In the genomic region with DNA sequence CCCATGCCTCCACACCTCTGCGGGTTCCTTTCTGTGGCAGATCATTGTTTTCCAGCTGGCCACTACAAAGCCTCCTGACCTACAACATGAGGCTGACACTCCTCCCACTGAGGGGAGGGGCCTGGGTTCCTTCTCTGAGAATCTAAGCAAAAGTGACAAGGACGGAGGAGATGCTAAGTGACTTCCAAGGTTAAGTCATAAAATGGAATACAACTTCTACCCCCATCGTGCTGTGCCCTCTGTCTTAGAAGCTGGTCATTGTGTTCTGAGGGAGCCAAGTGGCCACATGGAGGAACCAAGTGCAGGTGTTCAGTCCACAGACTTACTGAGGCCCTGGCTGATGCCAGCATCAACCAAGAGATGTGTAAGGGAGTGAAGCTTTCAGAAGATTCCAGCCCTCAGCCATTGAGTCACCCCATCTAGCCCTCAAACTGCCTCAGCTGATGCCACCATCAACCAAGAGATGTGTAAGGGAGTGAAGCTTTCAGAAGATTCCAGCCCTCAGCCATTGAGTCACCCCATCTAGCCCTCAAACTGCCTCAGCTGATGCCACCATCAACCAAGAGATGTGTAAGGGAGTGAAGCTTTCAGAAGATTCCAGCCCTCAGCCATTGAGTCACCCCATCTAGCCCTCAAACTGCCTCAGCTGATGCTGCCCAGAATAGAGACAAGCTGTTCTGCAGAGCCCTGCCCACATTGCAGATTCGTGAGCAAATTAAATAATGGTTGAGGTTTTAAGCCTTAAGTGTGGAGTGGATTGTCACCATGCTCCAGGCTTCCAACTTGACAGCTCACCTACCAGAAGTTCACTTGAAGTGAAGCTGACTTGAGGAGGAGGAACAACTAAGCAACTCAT, we compare ENCODE assay signal across 8 cellular contexts.
DNase-seq lines count a peak whose midpoint lies in the region; ATAC-seq and TF ChIP-seq lines count a peak whose summit lies in the region.
"Not testable (repeated sequence)": the region's sequence is repeated elsewhere in the genome, so short reads cannot be mapped to it uniquely, and the experiment has no call there.

No MANE protein-coding gene starts in this region.

- not testable (repeated sequence) for H3K4me1 ChIP-seq in parathyroid adenoma; aorta (ENCODE audit: control insufficient read depth in 1 of 2, insufficient read depth in 2 of 2, low read length in 2 of 2)

- H3K4me3 ChIP-seq in dorsolateral prefrontal cortex: peak overlapping the region in 1 of 59 donors; percentile 22
- H3K4me3 ChIP-seq in parathyroid adenoma (ENCODE audit: low read depth, low read length); aorta (ENCODE audit: low read length in 2 of 2): not testable (repeated sequence)

- not testable (repeated sequence) for H3K79me2 ChIP-seq in parathyroid adenoma

- H3K4me2 ChIP-seq in parathyroid adenoma (ENCODE audit: low read length): not testable (repeated sequence)

- H3K27ac ChIP-seq in dorsolateral prefrontal cortex: peak overlapping the region in 30 of 59 donors; percentile 6 to 85 (median 52)
- not testable (repeated sequence) for H3K27ac ChIP-seq in parathyroid adenoma
- H3K27ac ChIP-seq in aorta (ENCODE audit: low read depth in 1 of 2, low read length in 2 of 2): peak overlapping the region in 1 of 2 donors; percentile 58

- WGBS in aorta, 2 donors: 52 to 53% methylated on average over 4 of the region's 4 CpGs

- intact Hi-C loops in dorsolateral prefrontal cortex (cut with DNase I) (loop anchor here (5.0 to 10.0 kb wide), 6 partner anchors 142 to 477 kb away; a partner anchor contains a TSS), left colon (cut with DNase I, micrococcal nuclease) (loop anchor here (5.0 to 10.0 kb wide), 4 partner anchors 165 to 485 kb away; a partner anchor contains a TSS), aorta (cut with DNase I) (loop anchor here (2.0 to 10.0 kb wide), 6 partner anchors 142 to 482 kb away; a partner anchor contains a TSS)

- DNase-seq in OCI-M1 (lab: John Stamatoyannopoulos, UW): peak; percentile 2
- peak; percentile 49 to 53 for DNase-seq in activated T-cell treated with anti-CD3 and anti-CD28 coated beads, Interleukin-2, amount 50 U/mL, for 48 hours
- peak in 3 of 10 donors; percentile 43 to 61 (median 45) for DNase-seq in dorsolateral prefrontal cortex
- DNase-seq in left colon, aorta: not testable (repeated sequence)

- H2AFZ ChIP-seq in parathyroid adenoma: peak overlapping the region; percentile 25

- not testable (repeated sequence) for TF ChIP-seq POLR2A in GM18505 (IDR thresholded peaks at IDR 0.05; ENCODE audit: borderline replicate concordance, extremely low read depth, insufficient read depth, insufficient read length)

- not testable (repeated sequence) for TF ChIP-seq CTCF in dorsolateral prefrontal cortex (IDR thresholded peaks at IDR 0.05 in 54 of 56, conservative IDR thresholded peaks at IDR 0.05 in 2 of 56; ENCODE audit: low read depth in 1 of 56, partially characterized antibody in 56 of 56); parathyroid adenoma (IDR thresholded peaks at IDR 0.05)

- not testable (repeated sequence) for H3K27me3 ChIP-seq in dorsolateral prefrontal cortex; parathyroid adenoma (ENCODE audit: control insufficient read depth, insufficient read depth, low read length); aorta (ENCODE audit: control insufficient read depth in 1 of 2, insufficient read depth in 2 of 2, low read length in 1 of 2)

- ATAC-seq in GM18505 (IDR thresholded peaks at IDR 0.05; ENCODE audit: unreplicated experiment) (peak; percentile 9), HG02938 (IDR thresholded peaks at IDR 0.05; ENCODE audit: unreplicated experiment) (peak; percentile 5), left colon (peak; percentile 2), aorta (ENCODE audit: low FRiP score) (peak; percentile 33)

- not testable (repeated sequence) for H3K36me3 ChIP-seq in parathyroid adenoma (ENCODE audit: control insufficient read depth, insufficient read depth, low read length); aorta (ENCODE audit: control insufficient read depth in 1 of 2, insufficient read depth in 2 of 2, low read length in 1 of 2)

- not testable (repeated sequence) for H3K9ac ChIP-seq in parathyroid adenoma

- H3K9me3 ChIP-seq in parathyroid adenoma (ENCODE audit: control insufficient read depth, low read length); aorta (ENCODE audit: control insufficient read depth, low read length): not testable (repeated sequence)
